Comparison of ENCODE assay signal across 29 cellular contexts in the genomic region with DNA sequence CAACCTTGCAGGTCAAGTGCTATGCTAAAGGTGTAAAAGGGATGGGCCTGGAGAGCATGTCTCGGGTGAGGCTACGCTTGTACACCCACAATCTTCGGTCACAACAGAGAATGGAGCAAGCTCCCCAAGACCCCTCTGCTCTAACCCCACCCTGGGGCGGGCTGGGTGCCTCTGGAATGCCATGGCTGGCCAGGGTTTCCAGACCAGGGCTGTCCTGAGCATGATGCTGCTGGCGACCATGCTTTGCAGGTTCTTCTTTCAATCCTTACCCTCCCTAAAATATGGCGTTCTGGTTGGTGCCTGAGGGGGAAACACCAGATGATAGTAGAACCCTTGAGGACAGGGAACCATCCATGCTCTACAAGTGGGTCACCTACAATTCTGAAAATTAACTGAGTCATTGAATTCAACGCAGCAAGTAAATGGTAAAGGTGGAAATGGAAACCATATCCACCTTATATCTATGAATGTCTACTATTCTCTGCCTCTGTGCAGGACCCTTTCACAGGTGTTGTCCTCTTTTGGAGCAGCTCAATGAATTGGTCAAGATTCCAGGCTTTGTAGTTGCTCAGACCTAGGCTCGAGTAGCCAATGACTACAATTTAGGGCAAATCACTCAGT.
"Had no signal": no experiment of that assay in that cellular context is flagged by ENCODE, and none has a peak within 500 bp of the region (broad histone marks: within the 10 kb centered on the region; RNA-seq: fewer than 3 reads in every experiment).

No MANE protein-coding gene starts in this region.

- H3K4me1 ChIP-seq: colonic mucosa had no signal

- H3K36me3 Mint-ChIP-seq: mesothelial cell of epicardium; naive B cell; natural killer cell treated with Interleukin-12 subunit alpha and Interleukin-12 subunit beta and Interleukin-15 and Interleukin-18, amount 100 ng/mL, for 72 hours; neural progenitor cell; stimulated activated effector memory CD8-positive, alpha-beta T cell treated with anti-CD3 and anti-CD28 coated beads, Interleukin-12 subunit alpha, Interleukin-12 subunit beta, amount 100 ng/mL, for 72 hours had no signal

- H3K4me2 ChIP-seq: neural progenitor cell had no signal

- H3K4me3 Mint-ChIP-seq: central memory CD8-positive, alpha-beta T cell; dendritic cell treated with granulocyte-macrophage colony-stimulating factor and Interleukin-4, amounts not matched to agents 40 ng/mL and 50 ng/mL, for 4 days; mesothelial cell of epicardium; natural killer cell treated with Interleukin-12 subunit alpha and Interleukin-12 subunit beta and Interleukin-15 and Interleukin-18, amount 100 ng/mL, for 72 hours; neural progenitor cell; stimulated activated effector memory CD8-positive, alpha-beta T cell treated with anti-CD3 and anti-CD28 coated beads, Interleukin-12 subunit alpha, Interleukin-12 subunit beta, amount 100 ng/mL, for 72 hours had no signal

- H3K9ac ChIP-seq: neural progenitor cell had no signal

- H3K9me3 ChIP-seq: colonic mucosa, esophagus squamous epithelium, lower lobe of right lung, mucosa of descending colon, ovary, stomach, thyroid gland, vagina had no signal

- H3K4me1 Mint-ChIP-seq: central memory CD8-positive, alpha-beta T cell had no signal

- H3K27ac ChIP-seq: colonic mucosa, lower lobe of right lung, neural progenitor cell, ovary, thyroid gland, vagina had no signal

- H3K9me3 Mint-ChIP-seq: central memory CD8-positive, alpha-beta T cell; dendritic cell treated with granulocyte-macrophage colony-stimulating factor and Interleukin-4, amounts not matched to agents 40 ng/mL and 50 ng/mL, for 4 days; naive B cell; natural killer cell treated with Interleukin-12 subunit alpha and Interleukin-12 subunit beta and Interleukin-15 and Interleukin-18, amount 100 ng/mL, for 72 hours; neural progenitor cell; stimulated activated effector memory CD8-positive, alpha-beta T cell treated with anti-CD3 and anti-CD28 coated beads, Interleukin-12 subunit alpha, Interleukin-12 subunit beta, amount 100 ng/mL, for 72 hours had no signal

- FAIRE-seq: endothelial cell of umbilical vein, islet of Langerhans had no signal

- H3K27me3 ChIP-seq: colonic mucosa, ovary, thyroid gland, vagina had no signal

- H3K36me3 ChIP-seq: colonic mucosa, esophagus squamous epithelium, lower lobe of right lung, neural progenitor cell, ovary, stomach, thyroid gland, vagina had no signal

- H3K4me3 ChIP-seq: colonic mucosa, esophagus squamous epithelium, lower lobe of right lung, mucosa of descending colon, neural progenitor cell, ovary, stomach, thyroid gland, vagina had no signal

- DNase-seq: colonic mucosa; effector CD8-positive, alpha-beta T cell; esophagus squamous epithelium; foreskin melanocyte; hippocampal formation; left colon; left ventricle myocardium superior; lower lobe of right lung; naive B cell; nucleus accumbens; ovary; posterior cingulate gyrus; retina; stimulated activated CD4-positive, alpha-beta T cell treated with anti-CD3 and anti-CD28 coated beads, Interleukin-2, amount 100 ng/mL, for 24 hours; stimulated activated CD4-positive, alpha-beta T cell treated with anti-CD3 and anti-CD28 coated beads, Interleukin-4, amount 100 ng/mL, for 24 hours; stimulated activated naive CD4-positive, alpha-beta T cell treated with Interleukin-2 at 50 U/mL for 16 hours; stomach; thyroid gland had no signal

- H2AFZ ChIP-seq: neural progenitor cell had no signal

- ATAC-seq: left colon; left ventricle myocardium superior; lower lobe of right lung; mucosa of descending colon; natural killer cell treated with Interleukin-12 subunit alpha and Interleukin-12 subunit beta and Interleukin-15 and Interleukin-18, amount 100 ng/mL, for 72 hours; sciatic nerve; stimulated activated effector memory CD8-positive, alpha-beta T cell treated with anti-CD3 and anti-CD28 coated beads, Interleukin-12 subunit alpha, Interleukin-12 subunit beta, amount 100 ng/mL, for 72 hours had no signal
